Comparison of ENCODE assay signal across 1 cellular context in the genomic region with DNA sequence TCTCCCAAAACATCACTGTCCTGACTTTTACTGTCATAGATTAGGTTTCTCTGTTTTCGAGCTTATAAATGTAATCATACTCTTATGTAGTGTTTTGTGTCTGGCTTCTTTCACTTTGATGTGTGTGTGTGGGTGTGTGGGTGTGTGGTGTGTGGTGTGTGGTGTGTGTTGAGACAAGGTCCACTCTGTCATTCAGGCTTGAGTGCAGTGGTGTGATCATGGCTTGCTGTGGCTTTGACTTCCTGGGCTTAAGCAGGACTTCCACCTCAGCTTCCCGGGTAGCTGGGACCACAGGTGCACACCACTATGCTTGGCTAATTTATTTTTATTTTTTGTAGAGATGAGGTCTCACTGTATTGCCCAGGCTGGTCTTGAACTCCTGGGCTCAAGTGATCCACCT.
A peak's percentile ranks its signal among the peaks of the same experiment; 100 is the strongest.
TF ChIP-seq lines count a peak whose summit lies in the region.

No MANE protein-coding gene starts in this region.

TF ChIP-seq in GM12878, 131 proteins besides CTCF, POLR2A, EP300 and RAD21 (continued from another document and continues in another):
- TF ChIP-seq, protein P1, sequence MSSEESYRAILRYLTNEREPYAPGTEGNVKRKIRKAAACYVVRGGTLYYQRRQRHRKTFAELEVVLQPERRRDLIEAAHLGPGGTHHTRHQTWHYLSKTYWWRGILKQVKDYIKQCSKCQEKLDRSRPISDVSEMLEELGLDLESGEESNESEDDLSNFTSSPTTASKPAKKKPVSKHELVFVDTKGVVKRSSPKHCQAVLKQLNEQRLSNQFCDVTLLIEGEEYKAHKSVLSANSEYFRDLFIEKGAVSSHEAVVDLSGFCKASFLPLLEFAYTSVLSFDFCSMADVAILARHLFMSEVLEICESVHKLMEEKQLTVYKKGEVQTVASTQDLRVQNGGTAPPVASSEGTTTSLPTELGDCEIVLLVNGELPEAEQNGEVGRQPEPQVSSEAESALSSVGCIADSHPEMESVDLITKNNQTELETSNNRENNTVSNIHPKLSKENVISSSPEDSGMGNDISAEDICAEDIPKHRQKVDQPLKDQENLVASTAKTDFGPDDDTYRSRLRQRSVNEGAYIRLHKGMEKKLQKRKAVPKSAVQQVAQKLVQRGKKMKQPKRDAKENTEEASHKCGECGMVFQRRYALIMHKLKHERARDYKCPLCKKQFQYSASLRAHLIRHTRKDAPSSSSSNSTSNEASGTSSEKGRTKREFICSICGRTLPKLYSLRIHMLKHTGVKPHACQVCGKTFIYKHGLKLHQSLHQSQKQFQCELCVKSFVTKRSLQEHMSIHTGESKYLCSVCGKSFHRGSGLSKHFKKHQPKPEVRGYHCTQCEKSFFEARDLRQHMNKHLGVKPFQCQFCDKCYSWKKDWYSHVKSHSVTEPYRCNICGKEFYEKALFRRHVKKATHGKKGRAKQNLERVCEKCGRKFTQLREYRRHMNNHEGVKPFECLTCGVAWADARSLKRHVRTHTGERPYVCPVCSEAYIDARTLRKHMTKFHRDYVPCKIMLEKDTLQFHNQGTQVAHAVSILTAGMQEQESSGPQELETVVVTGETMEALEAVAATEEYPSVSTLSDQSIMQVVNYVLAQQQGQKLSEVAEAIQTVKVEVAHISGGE (CRISPR knock-in tag; IDR thresholded peaks at IDR 0.05), result no peak
- TF ChIP-seq SUZ12 (IDR thresholded peaks at IDR 0.05; ENCODE audit: unreplicated experiment), result no peak
- TF ChIP-seq TCF7 (IDR thresholded peaks at IDR 0.05; ENCODE audit: borderline replicate concordance), result peak; percentile 75; the same call in 1 of the 2 replicates
- no peak for TF ChIP-seq SMARCA5 (IDR thresholded peaks at IDR 0.05)
- TF ChIP-seq BACH1 (IDR thresholded peaks at IDR 0.05; ENCODE audit: borderline replicate concordance), result peak; percentile 69; the same call in 1 of the 2 replicates
- TF ChIP-seq EED (IDR thresholded peaks at IDR 0.05; ENCODE audit: low read depth), result peak; percentile 73
- peak; percentile 24 to 49; a peak in 1 of 4 replicates for TF ChIP-seq BHLHE40 (IDR thresholded peaks at IDR 0.05; ENCODE audit: borderline replicate concordance in 1 of 2, low read depth in 2 of 2, low read length in 1 of 2)
- peak; percentile 95 for TF ChIP-seq RUNX3 (IDR thresholded peaks at IDR 0.05; ENCODE audit: low read length)
- TF ChIP-seq, protein P2, sequence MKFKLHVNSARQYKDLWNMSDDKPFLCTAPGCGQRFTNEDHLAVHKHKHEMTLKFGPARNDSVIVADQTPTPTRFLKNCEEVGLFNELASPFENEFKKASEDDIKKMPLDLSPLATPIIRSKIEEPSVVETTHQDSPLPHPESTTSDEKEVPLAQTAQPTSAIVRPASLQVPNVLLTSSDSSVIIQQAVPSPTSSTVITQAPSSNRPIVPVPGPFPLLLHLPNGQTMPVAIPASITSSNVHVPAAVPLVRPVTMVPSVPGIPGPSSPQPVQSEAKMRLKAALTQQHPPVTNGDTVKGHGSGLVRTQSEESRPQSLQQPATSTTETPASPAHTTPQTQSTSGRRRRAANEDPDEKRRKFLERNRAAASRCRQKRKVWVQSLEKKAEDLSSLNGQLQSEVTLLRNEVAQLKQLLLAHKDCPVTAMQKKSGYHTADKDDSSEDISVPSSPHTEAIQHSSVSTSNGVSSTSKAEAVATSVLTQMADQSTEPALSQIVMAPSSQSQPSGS (IDR thresholded peaks at IDR 0.05; ENCODE audit: low read length), result peak; percentile 63
- TF ChIP-seq BCL11A (IDR thresholded peaks at IDR 0.05; ENCODE audit: low read depth, low read length), result peak; percentile 31; the same call in 1 of the 2 replicates
- TF ChIP-seq HDAC2 (IDR thresholded peaks at IDR 0.05), result no peak
- TF ChIP-seq ETV6 (conservative IDR thresholded peaks at IDR 0.05 in 1 of 2, IDR thresholded peaks at IDR 0.05 in 1 of 2; ENCODE audit: borderline replicate concordance in 1 of 2, low read depth in 1 of 2), result peak in 1 of 2 experiments; percentile 81; a peak in 2 of 4 replicates
- TF ChIP-seq, protein P3, sequence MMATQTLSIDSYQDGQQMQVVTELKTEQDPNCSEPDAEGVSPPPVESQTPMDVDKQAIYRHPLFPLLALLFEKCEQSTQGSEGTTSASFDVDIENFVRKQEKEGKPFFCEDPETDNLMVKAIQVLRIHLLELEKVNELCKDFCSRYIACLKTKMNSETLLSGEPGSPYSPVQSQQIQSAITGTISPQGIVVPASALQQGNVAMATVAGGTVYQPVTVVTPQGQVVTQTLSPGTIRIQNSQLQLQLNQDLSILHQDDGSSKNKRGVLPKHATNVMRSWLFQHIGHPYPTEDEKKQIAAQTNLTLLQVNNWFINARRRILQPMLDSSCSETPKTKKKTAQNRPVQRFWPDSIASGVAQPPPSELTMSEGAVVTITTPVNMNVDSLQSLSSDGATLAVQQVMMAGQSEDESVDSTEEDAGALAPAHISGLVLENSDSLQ (IDR thresholded peaks at IDR 0.05), result peak; percentile 65
- TF ChIP-seq TARDBP (IDR thresholded peaks at IDR 0.05; ENCODE audit: borderline replicate concordance), result no peak
- no peak for TF ChIP-seq YBX1 (IDR thresholded peaks at IDR 0.05)
- no peak for TF ChIP-seq POLR2AphosphoS5 (IDR thresholded peaks at IDR 0.05; ENCODE audit: low read length)
- TF ChIP-seq IRF4 (IDR thresholded peaks at IDR 0.05; ENCODE audit: low read depth, low read length), result 0 out of 2 replicates have a peak, but pooled peaks have one; percentile 47
- TF ChIP-seq HDGF (IDR thresholded peaks at IDR 0.05), result peak; percentile 55
- peak; percentile 51; the same call in 1 of the 2 replicates for TF ChIP-seq DPF2 (IDR thresholded peaks at IDR 0.05)
- peak; percentile 33; the same call in 1 of the 3 replicates for TF ChIP-seq POU2F2 (IDR thresholded peaks at IDR 0.05; ENCODE audit: borderline replicate concordance, low read depth, low read length)
- TF ChIP-seq IKZF1 (conservative IDR thresholded peaks at IDR 0.05), result peak; percentile 75
- peak in 1 of 2 experiments; percentile 52; a peak in 1 of 3 replicates for TF ChIP-seq EGR1 (IDR thresholded peaks at IDR 0.05; ENCODE audit: borderline replicate concordance in 1 of 2, low read depth in 2 of 2, low read length in 2 of 2)
- peak; percentile 75 for TF ChIP-seq ATF7 (IDR thresholded peaks at IDR 0.05; ENCODE audit: low read depth)
- no peak for TF ChIP-seq KDM1A (IDR thresholded peaks at IDR 0.05; ENCODE audit: borderline replicate concordance)
- TF ChIP-seq, protein P4, sequence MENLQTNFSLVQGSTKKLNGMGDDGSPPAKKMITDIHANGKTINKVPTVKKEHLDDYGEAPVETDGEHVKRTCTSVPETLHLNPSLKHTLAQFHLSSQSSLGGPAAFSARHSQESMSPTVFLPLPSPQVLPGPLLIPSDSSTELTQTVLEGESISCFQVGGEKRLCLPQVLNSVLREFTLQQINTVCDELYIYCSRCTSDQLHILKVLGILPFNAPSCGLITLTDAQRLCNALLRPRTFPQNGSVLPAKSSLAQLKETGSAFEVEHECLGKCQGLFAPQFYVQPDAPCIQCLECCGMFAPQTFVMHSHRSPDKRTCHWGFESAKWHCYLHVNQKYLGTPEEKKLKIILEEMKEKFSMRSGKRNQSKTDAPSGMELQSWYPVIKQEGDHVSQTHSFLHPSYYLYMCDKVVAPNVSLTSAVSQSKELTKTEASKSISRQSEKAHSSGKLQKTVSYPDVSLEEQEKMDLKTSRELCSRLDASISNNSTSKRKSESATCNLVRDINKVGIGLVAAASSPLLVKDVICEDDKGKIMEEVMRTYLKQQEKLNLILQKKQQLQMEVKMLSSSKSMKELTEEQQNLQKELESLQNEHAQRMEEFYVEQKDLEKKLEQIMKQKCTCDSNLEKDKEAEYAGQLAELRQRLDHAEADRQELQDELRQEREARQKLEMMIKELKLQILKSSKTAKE (IDR thresholded peaks at IDR 0.05; ENCODE audit: low read depth, poor library complexity, severe bottlenecking), result peak; percentile 59
- TF ChIP-seq JUND (IDR thresholded peaks at IDR 0.05; ENCODE audit: low read depth, low read length), result no peak
- TF ChIP-seq NFIC (IDR thresholded peaks at IDR 0.05; ENCODE audit: low read depth, low read length), result peak; percentile 43; the same call in 1 of the 2 replicates
- TF ChIP-seq, protein P5, sequence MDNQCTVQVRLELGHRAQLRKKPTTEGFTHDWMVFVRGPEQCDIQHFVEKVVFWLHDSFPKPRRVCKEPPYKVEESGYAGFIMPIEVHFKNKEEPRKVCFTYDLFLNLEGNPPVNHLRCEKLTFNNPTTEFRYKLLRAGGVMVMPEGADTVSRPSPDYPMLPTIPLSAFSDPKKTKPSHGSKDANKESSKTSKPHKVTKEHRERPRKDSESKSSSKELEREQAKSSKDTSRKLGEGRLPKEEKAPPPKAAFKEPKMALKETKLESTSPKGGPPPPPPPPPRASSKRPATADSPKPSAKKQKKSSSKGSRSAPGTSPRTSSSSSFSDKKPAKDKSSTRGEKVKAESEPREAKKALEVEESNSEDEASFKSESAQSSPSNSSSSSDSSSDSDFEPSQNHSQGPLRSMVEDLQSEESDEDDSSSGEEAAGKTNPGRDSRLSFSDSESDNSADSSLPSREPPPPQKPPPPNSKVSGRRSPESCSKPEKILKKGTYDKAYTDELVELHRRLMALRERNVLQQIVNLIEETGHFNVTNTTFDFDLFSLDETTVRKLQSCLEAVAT (IDR thresholded peaks at IDR 0.05), result peak; percentile 94
- peak; percentile 37; the same call in 1 of the 2 replicates for TF ChIP-seq CBFB (IDR thresholded peaks at IDR 0.05; ENCODE audit: low read depth)
- TF ChIP-seq, protein P6, sequence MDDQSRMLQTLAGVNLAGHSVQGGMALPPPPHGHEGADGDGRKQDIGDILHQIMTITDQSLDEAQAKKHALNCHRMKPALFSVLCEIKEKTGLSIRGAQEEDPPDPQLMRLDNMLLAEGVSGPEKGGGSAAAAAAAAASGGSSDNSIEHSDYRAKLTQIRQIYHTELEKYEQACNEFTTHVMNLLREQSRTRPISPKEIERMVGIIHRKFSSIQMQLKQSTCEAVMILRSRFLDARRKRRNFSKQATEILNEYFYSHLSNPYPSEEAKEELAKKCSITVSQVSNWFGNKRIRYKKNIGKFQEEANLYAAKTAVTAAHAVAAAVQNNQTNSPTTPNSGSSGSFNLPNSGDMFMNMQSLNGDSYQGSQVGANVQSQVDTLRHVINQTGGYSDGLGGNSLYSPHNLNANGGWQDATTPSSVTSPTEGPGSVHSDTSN (IDR thresholded peaks at IDR 0.05; ENCODE audit: insufficient replicate concordance, low read depth, low read length), result peak; percentile 56
- TF ChIP-seq NR2F1 (conservative IDR thresholded peaks at IDR 0.05), result no peak
- no peak for TF ChIP-seq ZNF207 (IDR thresholded peaks at IDR 0.05; ENCODE audit: borderline replicate concordance)
- TF ChIP-seq, protein P7, sequence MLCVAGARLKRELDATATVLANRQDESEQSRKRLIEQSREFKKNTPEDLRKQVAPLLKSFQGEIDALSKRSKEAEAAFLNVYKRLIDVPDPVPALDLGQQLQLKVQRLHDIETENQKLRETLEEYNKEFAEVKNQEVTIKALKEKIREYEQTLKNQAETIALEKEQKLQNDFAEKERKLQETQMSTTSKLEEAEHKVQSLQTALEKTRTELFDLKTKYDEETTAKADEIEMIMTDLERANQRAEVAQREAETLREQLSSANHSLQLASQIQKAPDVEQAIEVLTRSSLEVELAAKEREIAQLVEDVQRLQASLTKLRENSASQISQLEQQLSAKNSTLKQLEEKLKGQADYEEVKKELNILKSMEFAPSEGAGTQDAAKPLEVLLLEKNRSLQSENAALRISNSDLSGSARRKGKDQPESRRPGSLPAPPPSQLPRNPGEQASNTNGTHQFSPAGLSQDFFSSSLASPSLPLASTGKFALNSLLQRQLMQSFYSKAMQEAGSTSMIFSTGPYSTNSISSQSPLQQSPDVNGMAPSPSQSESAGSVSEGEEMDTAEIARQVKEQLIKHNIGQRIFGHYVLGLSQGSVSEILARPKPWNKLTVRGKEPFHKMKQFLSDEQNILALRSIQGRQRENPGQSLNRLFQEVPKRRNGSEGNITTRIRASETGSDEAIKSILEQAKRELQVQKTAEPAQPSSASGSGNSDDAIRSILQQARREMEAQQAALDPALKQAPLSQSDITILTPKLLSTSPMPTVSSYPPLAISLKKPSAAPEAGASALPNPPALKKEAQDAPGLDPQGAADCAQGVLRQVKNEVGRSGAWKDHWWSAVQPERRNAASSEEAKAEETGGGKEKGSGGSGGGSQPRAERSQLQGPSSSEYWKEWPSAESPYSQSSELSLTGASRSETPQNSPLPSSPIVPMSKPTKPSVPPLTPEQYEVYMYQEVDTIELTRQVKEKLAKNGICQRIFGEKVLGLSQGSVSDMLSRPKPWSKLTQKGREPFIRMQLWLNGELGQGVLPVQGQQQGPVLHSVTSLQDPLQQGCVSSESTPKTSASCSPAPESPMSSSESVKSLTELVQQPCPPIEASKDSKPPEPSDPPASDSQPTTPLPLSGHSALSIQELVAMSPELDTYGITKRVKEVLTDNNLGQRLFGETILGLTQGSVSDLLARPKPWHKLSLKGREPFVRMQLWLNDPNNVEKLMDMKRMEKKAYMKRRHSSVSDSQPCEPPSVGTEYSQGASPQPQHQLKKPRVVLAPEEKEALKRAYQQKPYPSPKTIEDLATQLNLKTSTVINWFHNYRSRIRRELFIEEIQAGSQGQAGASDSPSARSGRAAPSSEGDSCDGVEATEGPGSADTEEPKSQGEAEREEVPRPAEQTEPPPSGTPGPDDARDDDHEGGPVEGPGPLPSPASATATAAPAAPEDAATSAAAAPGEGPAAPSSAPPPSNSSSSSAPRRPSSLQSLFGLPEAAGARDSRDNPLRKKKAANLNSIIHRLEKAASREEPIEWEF (IDR thresholded peaks at IDR 0.05; ENCODE audit: insufficient replicate concordance, low read depth, low read length), result no peak
- peak; percentile 79; the same call in 1 of the 2 replicates for TF ChIP-seq NBN (IDR thresholded peaks at IDR 0.05)
- peak; percentile 74 for TF ChIP-seq MTA2 (IDR thresholded peaks at IDR 0.05; ENCODE audit: low read depth)
- TF ChIP-seq IKZF2 (IDR thresholded peaks at IDR 0.05), result peak; percentile 81 to 87
- TF ChIP-seq, protein P8, sequence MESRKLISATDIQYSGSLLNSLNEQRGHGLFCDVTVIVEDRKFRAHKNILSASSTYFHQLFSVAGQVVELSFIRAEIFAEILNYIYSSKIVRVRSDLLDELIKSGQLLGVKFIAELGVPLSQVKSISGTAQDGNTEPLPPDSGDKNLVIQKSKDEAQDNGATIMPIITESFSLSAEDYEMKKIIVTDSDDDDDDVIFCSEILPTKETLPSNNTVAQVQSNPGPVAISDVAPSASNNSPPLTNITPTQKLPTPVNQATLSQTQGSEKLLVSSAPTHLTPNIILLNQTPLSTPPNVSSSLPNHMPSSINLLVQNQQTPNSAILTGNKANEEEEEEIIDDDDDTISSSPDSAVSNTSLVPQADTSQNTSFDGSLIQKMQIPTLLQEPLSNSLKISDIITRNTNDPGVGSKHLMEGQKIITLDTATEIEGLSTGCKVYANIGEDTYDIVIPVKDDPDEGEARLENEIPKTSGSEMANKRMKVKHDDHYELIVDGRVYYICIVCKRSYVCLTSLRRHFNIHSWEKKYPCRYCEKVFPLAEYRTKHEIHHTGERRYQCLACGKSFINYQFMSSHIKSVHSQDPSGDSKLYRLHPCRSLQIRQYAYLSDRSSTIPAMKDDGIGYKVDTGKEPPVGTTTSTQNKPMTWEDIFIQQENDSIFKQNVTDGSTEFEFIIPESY (IDR thresholded peaks at IDR 0.05), result no peak
- no peak for TF ChIP-seq MTA3 (IDR thresholded peaks at IDR 0.05; ENCODE audit: borderline replicate concordance, low read length)
- peak; percentile 56 for TF ChIP-seq PAX5 (IDR thresholded peaks at IDR 0.05; ENCODE audit: borderline replicate concordance, low read depth, low read length)
- no peak for TF ChIP-seq YY1 (IDR thresholded peaks at IDR 0.05; ENCODE audit: low read depth, low read length)
